17 cellular contexts compared by ENCODE assay signal in the genomic region with DNA sequence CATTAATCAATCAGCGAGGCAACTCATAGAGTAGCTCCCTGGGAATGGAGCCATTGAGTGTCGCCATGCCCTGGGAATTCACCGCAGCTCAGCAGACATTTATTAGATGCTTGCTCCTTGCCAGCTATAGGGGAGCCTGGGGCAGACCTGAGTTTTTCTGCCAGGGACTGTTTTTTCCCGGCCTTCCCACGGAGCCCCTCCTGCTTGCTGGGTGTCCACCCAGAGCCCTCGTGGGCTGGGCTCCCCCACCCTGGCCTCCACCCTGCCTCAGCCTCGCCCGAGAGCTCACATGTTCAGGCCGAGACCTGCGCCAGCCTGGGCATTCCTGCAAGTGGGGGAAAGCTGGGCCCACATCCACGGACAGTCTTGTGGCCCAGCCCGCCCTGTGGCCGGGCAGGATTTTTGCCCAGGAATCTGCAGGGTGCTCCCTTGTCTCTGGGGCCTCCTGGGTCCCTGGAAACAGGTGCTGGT.
DNase-seq lines count a peak whose midpoint lies in the region; ATAC-seq and TF ChIP-seq lines count a peak whose summit lies in the region.
"Had no signal": no experiment of that assay in that cellular context is flagged by ENCODE, and none has a peak within 500 bp of the region (broad histone marks: within the 10 kb centered on the region; RNA-seq: fewer than 3 reads in every experiment).

No MANE protein-coding gene starts in this region.

- no peaks in the 10 kb centered on the region; the same call in 1 of the 2 replicates for H3K9me3 ChIP-seq in MG63
- H3K9me3 ChIP-seq in esophagus squamous epithelium = no peaks in the 10 kb centered on the region
- H3K9me3 ChIP-seq: uterus had no signal

- H3K4me1 Mint-ChIP-seq in osteocyte (ENCODE audit: unreplicated experiment) = no peaks in the 10 kb centered on the region
- H3K4me1 Mint-ChIP-seq: activated naive CD8-positive, alpha-beta T cell treated with anti-CD3 and anti-CD28 coated beads for 36 hours had no signal

- H3K36me3 ChIP-seq in MG63 (no peaks in the 10 kb centered on the region), esophagus squamous epithelium (no peaks in the 10 kb centered on the region)
- H3K36me3 ChIP-seq: brain microvascular endothelial cell, uterus had no signal

- no peak for ATAC-seq in GM18861 (IDR thresholded peaks at IDR 0.05; ENCODE audit: unreplicated experiment)
- ATAC-seq in GM21390 (IDR thresholded peaks at IDR 0.05; ENCODE audit: unreplicated experiment) = no peak
- no peak for ATAC-seq in GM21526 (IDR thresholded peaks at IDR 0.05; ENCODE audit: low FRiP score, unreplicated experiment)
- ATAC-seq: HCT116, K562 had no signal

- no peak for TF ChIP-seq POLR2A in esophagus squamous epithelium (IDR thresholded peaks at IDR 0.05)

- H3K4me3 Mint-ChIP-seq in osteocyte (ENCODE audit: unreplicated experiment) = no peak overlapping the region
- H3K4me3 Mint-ChIP-seq: activated naive CD8-positive, alpha-beta T cell treated with anti-CD3 and anti-CD28 coated beads for 36 hours had no signal

- no peaks in the 10 kb centered on the region for H3K27me3 ChIP-seq in MG63
- H3K27me3 ChIP-seq in esophagus squamous epithelium = no peaks in the 10 kb centered on the region
- H3K27me3 ChIP-seq: brain microvascular endothelial cell, hepatocyte, uterus had no signal

- H3K27me3 Mint-ChIP-seq in osteocyte (ENCODE audit: unreplicated experiment) = peaks cover 20% of the 10 kb centered on the region

- peaks cover 10% of the 10 kb centered on the region for H3K9me3 Mint-ChIP-seq in osteocyte (ENCODE audit: unreplicated experiment)
- H3K9me3 Mint-ChIP-seq: activated naive CD8-positive, alpha-beta T cell treated with anti-CD3 and anti-CD28 coated beads for 36 hours had no signal

- no peaks in the 10 kb centered on the region for H3K36me3 Mint-ChIP-seq in osteocyte (ENCODE audit: unreplicated experiment)
- H3K36me3 Mint-ChIP-seq: activated naive CD8-positive, alpha-beta T cell treated with anti-CD3 and anti-CD28 coated beads for 36 hours had no signal

- H3K27ac Mint-ChIP-seq in osteocyte (ENCODE audit: unreplicated experiment) = no peak overlapping the region
- H3K27ac Mint-ChIP-seq: activated naive CD8-positive, alpha-beta T cell treated with anti-CD3 and anti-CD28 coated beads for 36 hours had no signal

- H3K27ac ChIP-seq in esophagus squamous epithelium = peak overlapping the region in 3 of 4 donors; percentile 33 to 67 (median 60)
- H3K27ac ChIP-seq: brain microvascular endothelial cell, hepatocyte, uterus had no signal

- peaks cover 4 to 45% (median 9%) of the 10 kb centered on the region in 3 donors for H3K4me1 ChIP-seq in esophagus squamous epithelium
- H3K4me1 ChIP-seq: uterus had no signal

- TF ChIP-seq CTCF in esophagus squamous epithelium (IDR thresholded peaks at IDR 0.05) (no peak), osteocyte (IDR thresholded peaks at IDR 0.05) (no peak)

- intact Hi-C loops in esophagus squamous epithelium (cut with DNase I) = no loop called here

- peak; percentile 38 for DNase-seq in AG20443 (ENCODE audit: low spot score)
- peak; percentile 57 for DNase-seq in MG63
- no peak for DNase-seq in esophagus squamous epithelium (lab: John Stamatoyannopoulos, UW)
- DNase-seq in osteocyte (ENCODE audit: extremely low spot score, unreplicated experiment) = peak; percentile 79
- DNase-seq in NK-92 treated with Interleukin-12 subunit alpha and Interleukin-12 subunit beta, amount 100 ng/mL, for 24 hours (lab: John Stamatoyannopoulos, UW) = no peak
- DNase-seq: activated CD4-positive, alpha-beta T cell treated with anti-CD3 and anti-CD28 coated beads, Interleukin-2, amount 50 U/mL, for 1 hour; activated naive CD8-positive, alpha-beta T cell treated with anti-CD3 and anti-CD28 coated beads for 36 hours; brain microvascular endothelial cell; NCI-H2029 treated with DMSO at 0.1 percent for 48 hours; NCI-H510A treated with DMSO at 0.1 percent for 48 hours had no signal

- H3K4me3 ChIP-seq in MG63 (no peak overlapping the region), esophagus squamous epithelium (no peak overlapping the region)
- H3K4me3 ChIP-seq: hepatocyte, K562, uterus had no signal

- 39 to 59% methylated on average over 5 to 6 of the region's 13 CpGs for WGBS in esophagus squamous epithelium, 2 donors

Comparison
In these comparisons a context has a peak if more than half of its experiments do, and no peak if none do; other contexts are left out.
1. DNase-seq: peak in AG20443 (single experiment), MG63 (single experiment) and osteocyte (single experiment); none in esophagus squamous epithelium (single experiment) and NK-92 treated with Interleukin-12 subunit alpha and Interleukin-12 subunit beta, amount 100 ng/mL, for 24 hours (single experiment).